ENCODE assay signal across 27 cellular contexts in the genomic region with DNA sequence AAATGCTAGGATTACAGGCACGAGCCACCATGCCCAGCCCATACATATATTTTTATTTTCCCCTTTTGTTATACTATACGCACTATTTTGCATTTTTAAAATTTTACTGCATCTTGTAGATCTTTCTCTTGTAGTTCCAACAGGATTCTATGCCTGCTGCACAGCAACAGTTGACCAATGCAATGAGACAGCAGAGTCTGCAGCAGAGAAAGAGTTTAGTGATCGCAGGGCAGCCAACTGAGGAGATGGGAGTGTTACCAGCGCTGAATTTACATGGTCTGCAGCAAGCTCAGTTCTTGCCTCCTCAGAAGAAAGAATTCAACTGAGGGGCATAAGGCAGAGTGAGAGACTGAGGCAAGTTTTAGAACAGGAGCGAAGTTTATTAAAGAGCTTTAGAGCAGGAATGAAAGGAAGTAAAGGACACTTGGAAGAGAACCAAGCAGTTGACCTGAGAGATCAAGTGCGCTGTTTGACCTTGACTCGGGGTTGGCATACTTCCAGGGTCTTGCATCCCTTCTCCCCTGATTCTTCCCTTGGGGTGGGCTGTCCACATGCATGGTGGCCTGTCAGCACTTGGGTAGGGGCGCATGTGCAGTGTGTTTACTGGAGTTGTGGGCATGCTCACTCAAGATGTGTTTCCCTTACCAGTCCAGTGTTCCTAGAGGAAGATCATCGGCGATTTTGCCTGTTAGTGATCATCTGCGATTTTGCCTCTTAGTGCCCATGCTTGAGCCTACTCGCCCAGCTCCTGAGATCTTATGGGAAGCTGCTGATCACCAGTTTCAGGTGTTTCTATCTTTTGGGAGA.
"Had no signal": no experiment of that assay in that cellular context is flagged by ENCODE, and none has a peak within 500 bp of the region (broad histone marks: within the 10 kb centered on the region; RNA-seq: fewer than 3 reads in every experiment).

No MANE protein-coding gene starts in this region.

- H3K36me3 Mint-ChIP-seq: mesothelial cell of epicardium; naive B cell; neural progenitor cell; stimulated activated memory B cell treated with anti-CD40 and anti-IgM and Interleukin-4, amounts not matched to agents 10 μg/mL and 1 μg/mL and 100 μg/mL, for 72 hours; type B pancreatic cell had no signal

- H3K4me3 ChIP-seq: esophagus squamous epithelium, heart right ventricle, mucosa of descending colon, neural progenitor cell, psoas muscle, skin epidermis, spleen, testis, tibial artery had no signal

- H3K4me3 Mint-ChIP-seq: effector memory CD8-positive, alpha-beta T cell; mesothelial cell of epicardium; natural killer cell treated with Interleukin-12 subunit alpha and Interleukin-12 subunit beta and Interleukin-15 and Interleukin-18, amount 100 ng/mL, for 72 hours; neural progenitor cell; stimulated activated memory B cell treated with anti-CD40 and anti-IgM and Interleukin-4, amounts not matched to agents 10 μg/mL and 1 μg/mL and 100 μg/mL, for 72 hours; type B pancreatic cell had no signal

- FAIRE-seq: endometrium, keratinocyte had no signal

- H3K36me3 ChIP-seq: esophagus squamous epithelium, heart right ventricle, neural progenitor cell, spleen, tibial artery had no signal

- ATAC-seq: effector memory CD8-positive, alpha-beta T cell; heart right ventricle; left ventricle myocardium superior; mucosa of descending colon; natural killer cell treated with Interleukin-12 subunit alpha and Interleukin-12 subunit beta and Interleukin-15 and Interleukin-18, amount 100 ng/mL, for 72 hours; psoas muscle; right cardiac atrium; stimulated activated memory B cell treated with anti-CD40 and anti-IgM and Interleukin-4, amounts not matched to agents 10 μg/mL and 1 μg/mL and 100 μg/mL, for 72 hours; stimulated activated naive CD8-positive, alpha-beta T cell treated with anti-CD3 and anti-CD28 coated beads, Interleukin-15, Interleukin-2, amounts not matched to agents 100 U/mL and 50 U/mL, for 24 hours had no signal

- H3K4me2 ChIP-seq: neural progenitor cell had no signal

- H3K9ac ChIP-seq: neural progenitor cell had no signal

- H2AFZ ChIP-seq: neural progenitor cell had no signal

- H3K27me3 ChIP-seq: esophagus squamous epithelium, heart right ventricle, neural progenitor cell, spleen, testis, tibial artery had no signal

- H3K27ac Mint-ChIP-seq: effector memory CD8-positive, alpha-beta T cell; mesothelial cell of epicardium; natural killer cell treated with Interleukin-12 subunit alpha and Interleukin-12 subunit beta and Interleukin-15 and Interleukin-18, amount 100 ng/mL, for 72 hours; neural progenitor cell; stimulated activated memory B cell treated with anti-CD40 and anti-IgM and Interleukin-4, amounts not matched to agents 10 μg/mL and 1 μg/mL and 100 μg/mL, for 72 hours; type B pancreatic cell had no signal

- H3K27me3 Mint-ChIP-seq: effector memory CD8-positive, alpha-beta T cell; naive B cell; stimulated activated memory B cell treated with anti-CD40 and anti-IgM and Interleukin-4, amounts not matched to agents 10 μg/mL and 1 μg/mL and 100 μg/mL, for 72 hours; type B pancreatic cell had no signal

- H3K9me3 Mint-ChIP-seq: effector memory CD8-positive, alpha-beta T cell; mesothelial cell of epicardium; naive B cell; natural killer cell treated with Interleukin-12 subunit alpha and Interleukin-12 subunit beta and Interleukin-15 and Interleukin-18, amount 100 ng/mL, for 72 hours; neural progenitor cell; stimulated activated memory B cell treated with anti-CD40 and anti-IgM and Interleukin-4, amounts not matched to agents 10 μg/mL and 1 μg/mL and 100 μg/mL, for 72 hours; type B pancreatic cell had no signal

- H3K9me3 ChIP-seq: esophagus squamous epithelium, heart right ventricle, mucosa of descending colon, psoas muscle, spleen, testis, tibial artery had no signal

- H3K27ac ChIP-seq: esophagus squamous epithelium, heart right ventricle, neural progenitor cell, psoas muscle, skin epidermis, spleen, testis, tibial artery had no signal

- DNase-seq: cortex of kidney; effector memory CD8-positive, alpha-beta T cell; erythroblast; esophagus squamous epithelium; foreskin melanocyte; glutamatergic neuron; heart right ventricle; left ventricle myocardium superior; mesenchymal stem cell; mucosa of descending colon; naive B cell; nucleus accumbens; psoas muscle; right cardiac atrium; spleen; stimulated activated CD4-positive, alpha-beta T cell treated with anti-CD3 and anti-CD28 coated beads, Interleukin-4, amount 100 ng/mL, for 4 hours; stimulated activated naive CD8-positive, alpha-beta T cell treated with anti-CD3 and anti-CD28 coated beads, Interleukin-15, Interleukin-2, amounts not matched to agents 100 U/mL and 50 U/mL, for 24 hours; testis; tibial artery had no signal
